Comparison of ENCODE assay signal across 1 cellular context in the genomic region with DNA sequence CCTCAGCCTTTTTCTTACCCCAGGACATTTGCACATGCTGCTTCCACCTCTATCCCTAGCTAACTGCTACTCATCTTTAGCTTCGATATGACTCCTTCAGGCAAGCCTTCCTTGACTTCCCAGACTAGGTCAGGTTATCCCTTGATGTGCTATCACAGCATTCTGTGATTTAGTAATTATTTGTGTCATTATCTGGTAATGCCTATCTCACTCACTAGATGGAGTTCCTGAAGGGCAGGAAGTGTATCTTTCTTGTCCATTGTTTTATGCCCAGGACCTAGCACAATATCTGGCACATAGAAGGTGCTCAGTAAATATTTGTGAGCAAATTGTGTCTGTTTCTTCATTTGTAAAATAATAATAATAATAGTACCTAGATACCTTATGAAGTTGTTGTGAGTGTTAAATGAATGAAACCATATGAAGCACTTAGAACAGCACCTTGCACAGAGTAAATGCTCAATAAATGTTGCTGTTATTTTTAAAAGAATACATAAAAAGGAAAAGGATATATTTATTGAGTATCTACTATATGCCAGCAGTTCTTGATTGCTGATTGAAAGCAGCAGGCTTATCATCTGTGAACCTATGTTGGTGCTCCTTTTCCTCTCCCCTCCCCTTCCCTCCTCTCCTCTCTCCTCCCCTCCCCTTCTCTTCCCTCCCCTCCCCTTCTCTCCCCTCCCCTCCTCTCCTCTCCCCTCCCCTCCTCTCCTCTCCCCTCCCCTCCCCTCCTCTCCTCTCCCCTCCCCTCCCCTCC.
TF ChIP-seq lines count a peak whose summit lies in the region.

No MANE protein-coding gene starts in this region.

TF ChIP-seq in HEK293, 187 proteins besides CTCF, POLR2A, EP300 and RAD21 (continued from another document):
- no peak for TF ChIP-seq ZNF585B (tag by site-specific recombination; IDR thresholded peaks at IDR 0.05)
- TF ChIP-seq ZNF335 (tag by site-specific recombination; conservative IDR thresholded peaks at IDR 0.05), result no peak
- TF ChIP-seq ZNF37A (tag by site-specific recombination; IDR thresholded peaks at IDR 0.05), result no peak
- TF ChIP-seq ZNF350 (tag by site-specific recombination; IDR thresholded peaks at IDR 0.05), result no peak
- peak; percentile 86 for TF ChIP-seq ZNF623 (tag by site-specific recombination; IDR thresholded peaks at IDR 0.05)
- TF ChIP-seq ZNF664 (tag by site-specific recombination; IDR thresholded peaks at IDR 0.05), result 0 out of 2 replicates have a peak, but pooled peaks have one; percentile 27
